In the genomic region with DNA sequence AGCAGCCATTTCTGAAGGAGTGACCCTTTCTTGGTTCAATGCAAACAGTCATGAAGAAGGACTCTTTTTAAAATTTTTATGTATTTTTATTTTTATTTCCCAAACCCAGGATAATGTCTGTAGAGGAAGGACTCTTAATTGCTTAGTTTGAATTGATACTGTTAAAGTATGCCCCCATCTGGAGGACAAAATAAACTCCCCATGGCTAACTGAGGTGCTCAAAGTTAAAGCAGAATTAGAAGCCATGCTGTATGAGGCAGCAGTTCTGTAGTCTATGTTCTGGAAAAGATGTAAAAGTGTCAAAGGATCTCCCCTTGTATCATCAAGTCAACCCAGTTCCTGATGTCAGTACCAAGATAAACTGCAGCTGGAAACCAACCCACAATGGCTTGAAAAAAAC, we compare ENCODE assay signal across 18 cellular contexts.
"Had no signal": no experiment of that assay in that cellular context is flagged by ENCODE, and none has a peak within 500 bp of the region (broad histone marks: within the 10 kb centered on the region; RNA-seq: fewer than 3 reads in every experiment).

No MANE protein-coding gene starts in this region.

- H3K27ac Mint-ChIP-seq: dendritic cell treated with granulocyte-macrophage colony-stimulating factor and Interleukin-4, amounts not matched to agents 40 ng/mL and 50 ng/mL, for 4 days; effector memory CD8-positive, alpha-beta T cell; naive thymus-derived CD4-positive, alpha-beta T cell; nephron progenitor cell; stimulated activated naive B cell treated with anti-CD40 and anti-IgM and Interleukin-4, amounts not matched to agents 10 μg/mL and 1 μg/mL and 100 μg/mL, for 72 hours; stimulated activated naive CD8-positive, alpha-beta T cell treated with anti-CD3 and anti-CD28 coated beads, Interleukin-15, amount 100 ng/mL, for 72 hours had no signal

- H3K4me3 Mint-ChIP-seq: dendritic cell treated with granulocyte-macrophage colony-stimulating factor and Interleukin-4, amounts not matched to agents 40 ng/mL and 50 ng/mL, for 4 days; effector memory CD8-positive, alpha-beta T cell; naive thymus-derived CD4-positive, alpha-beta T cell; nephron progenitor cell; stimulated activated naive B cell treated with anti-CD40 and anti-IgM and Interleukin-4, amounts not matched to agents 10 μg/mL and 1 μg/mL and 100 μg/mL, for 72 hours; stimulated activated naive CD8-positive, alpha-beta T cell treated with anti-CD3 and anti-CD28 coated beads, Interleukin-15, amount 100 ng/mL, for 72 hours had no signal

- H3K9me3 ChIP-seq: esophagus squamous epithelium, gastroesophageal sphincter, right atrium auricular region, sigmoid colon, testis, transverse colon had no signal

- H3K4me1 ChIP-seq: esophagus squamous epithelium, gastroesophageal sphincter, right atrium auricular region, sigmoid colon, testis, transverse colon had no signal

- DNase-seq: effector memory CD8-positive, alpha-beta T cell; esophagus squamous epithelium; foreskin fibroblast; glutamatergic neuron; left colon; naive thymus-derived CD4-positive, alpha-beta T cell; nephron progenitor cell; sigmoid colon; stimulated activated CD4-positive, alpha-beta T cell treated with anti-CD3 and anti-CD28 coated beads, Interleukin-2, amount 100 ng/mL, for 24 hours; stimulated activated CD4-positive, alpha-beta T cell treated with anti-CD3 and anti-CD28 coated beads, Interleukin-4, amount 100 ng/mL, for 4 hours; stimulated activated naive B cell treated with anti-CD40 and anti-IgM and Interleukin-4, amounts not matched to agents 10 μg/mL and 1 μg/mL and 100 μg/mL, for 72 hours; stimulated activated naive CD8-positive, alpha-beta T cell treated with anti-CD3 and anti-CD28 coated beads, Interleukin-15, amount 100 ng/mL, for 72 hours; testis; transverse colon had no signal

- H3K27me3 Mint-ChIP-seq: dendritic cell treated with granulocyte-macrophage colony-stimulating factor and Interleukin-4, amounts not matched to agents 40 ng/mL and 50 ng/mL, for 4 days; effector memory CD8-positive, alpha-beta T cell; naive thymus-derived CD4-positive, alpha-beta T cell; stimulated activated naive B cell treated with anti-CD40 and anti-IgM and Interleukin-4, amounts not matched to agents 10 μg/mL and 1 μg/mL and 100 μg/mL, for 72 hours; stimulated activated naive CD8-positive, alpha-beta T cell treated with anti-CD3 and anti-CD28 coated beads, Interleukin-15, amount 100 ng/mL, for 72 hours had no signal

- H3K36me3 ChIP-seq: esophagus squamous epithelium, gastroesophageal sphincter, right atrium auricular region, sigmoid colon, transverse colon had no signal

- H3K4me3 ChIP-seq: esophagus squamous epithelium, gastroesophageal sphincter, right atrium auricular region, sigmoid colon, skin epidermis, testis, transverse colon had no signal

- H3K36me3 Mint-ChIP-seq: naive thymus-derived CD4-positive, alpha-beta T cell; stimulated activated naive B cell treated with anti-CD40 and anti-IgM and Interleukin-4, amounts not matched to agents 10 μg/mL and 1 μg/mL and 100 μg/mL, for 72 hours had no signal

- H3K27ac ChIP-seq: esophagus squamous epithelium, gastroesophageal sphincter, right atrium auricular region, sigmoid colon, skin epidermis, testis, transverse colon had no signal

- H3K27me3 ChIP-seq: esophagus squamous epithelium, gastroesophageal sphincter, right atrium auricular region, sigmoid colon, testis, transverse colon had no signal

- H3K4me1 Mint-ChIP-seq: naive thymus-derived CD4-positive, alpha-beta T cell; nephron progenitor cell; stimulated activated naive B cell treated with anti-CD40 and anti-IgM and Interleukin-4, amounts not matched to agents 10 μg/mL and 1 μg/mL and 100 μg/mL, for 72 hours; stimulated activated naive CD8-positive, alpha-beta T cell treated with anti-CD3 and anti-CD28 coated beads, Interleukin-15, amount 100 ng/mL, for 72 hours had no signal

- H3K9me3 Mint-ChIP-seq: nephron progenitor cell had no signal

- ATAC-seq: effector memory CD8-positive, alpha-beta T cell; gastroesophageal sphincter; left colon; naive thymus-derived CD4-positive, alpha-beta T cell; stimulated activated naive B cell treated with anti-CD40 and anti-IgM and Interleukin-4, amounts not matched to agents 10 μg/mL and 1 μg/mL and 100 μg/mL, for 72 hours; stimulated activated naive CD8-positive, alpha-beta T cell treated with anti-CD3 and anti-CD28 coated beads, Interleukin-15, amount 100 ng/mL, for 72 hours had no signal
